27 cellular contexts compared by ENCODE assay signal in genomic region chr9:115686069-115686468, GRCh38.
"Had no signal": no experiment of that assay in that cellular context is flagged by ENCODE, and none has a peak within 500 bp of the region (broad histone marks: within the 10 kb centered on the region; RNA-seq: fewer than 3 reads in every experiment).

No MANE protein-coding gene starts in this region.

- H3K4me1 ChIP-seq: stomach, suprapubic skin, testis, thyroid gland, tibial nerve, transverse colon, upper lobe of left lung, upper lobe of right lung, uterus, vagina had no signal

- H3K36me3 ChIP-seq: stomach, suprapubic skin, thoracic aorta, thyroid gland, tibial artery, tibial nerve, transverse colon, upper lobe of left lung, upper lobe of right lung, uterus, vagina had no signal

- H3K4me3 ChIP-seq: stomach, suprapubic skin, testis, thoracic aorta, thyroid gland, tibial artery, tibial nerve, transverse colon, upper lobe of left lung, upper lobe of right lung, uterus, vagina had no signal

- FAIRE-seq: urothelium cell line had no signal

- ATAC-seq: stimulated activated effector memory CD8-positive, alpha-beta T cell treated with anti-CD3 and anti-CD28 coated beads, Interleukin-12 subunit alpha, Interleukin-12 subunit beta, amount 100 ng/mL, for 72 hours; stimulated activated memory B cell treated with anti-CD40 and anti-IgM and Interleukin-4, amounts not matched to agents 10 μg/mL and 1 μg/mL and 100 μg/mL, for 72 hours; stimulated activated naive B cell treated with anti-CD40 and anti-IgM and Interleukin-4, amounts not matched to agents 10 μg/mL and 1 μg/mL and 100 μg/mL, for 72 hours; stimulated activated naive CD8-positive, alpha-beta T cell treated with anti-CD3 and anti-CD28 coated beads, Interleukin-15, amount 100 ng/mL, for 72 hours; stimulated activated naive CD8-positive, alpha-beta T cell treated with anti-CD3 and anti-CD28 coated beads, Interleukin-15, Interleukin-2, amounts not matched to agents 100 U/mL and 50 U/mL, for 24 hours; upper lobe of right lung had no signal

- H3K9me3 ChIP-seq: stomach, suprapubic skin, testis, thoracic aorta, thyroid gland, tibial artery, transverse colon, upper lobe of left lung, upper lobe of right lung, uterus, vagina had no signal

- DNase-seq: stimulated activated CD4-positive, alpha-beta T cell treated with anti-CD3 and anti-CD28 coated beads, Interleukin-2, amount 100 ng/mL, for 48 hours; stimulated activated CD4-positive, alpha-beta T cell treated with anti-CD3 and anti-CD28 coated beads, Interleukin-4, amount 100 ng/mL, for 1 hour; stimulated activated CD4-positive, alpha-beta T cell treated with anti-CD3 and anti-CD28 coated beads, Interleukin-4, amount 100 ng/mL, for 24 hours; stimulated activated CD4-positive, alpha-beta T cell treated with anti-CD3 and anti-CD28 coated beads, Interleukin-4, amount 100 ng/mL, for 4 hours; stimulated activated CD8-positive, alpha-beta memory T cell treated with anti-CD3 and anti-CD28 coated beads, Interleukin-4, amount 100 ng/mL, for 48 hours; stimulated activated naive B cell treated with anti-CD40 and anti-IgM and Interleukin-4, amounts not matched to agents 10 μg/mL and 1 μg/mL and 100 μg/mL, for 72 hours; stimulated activated naive CD4-positive, alpha-beta T cell; stimulated activated naive CD4-positive, alpha-beta T cell treated with Interleukin-2 at 50 U/mL for 16 hours; stimulated activated naive CD8-positive, alpha-beta T cell treated with anti-CD3 and anti-CD28 coated beads, Interleukin-15, amount 100 ng/mL, for 72 hours; stimulated activated naive CD8-positive, alpha-beta T cell treated with anti-CD3 and anti-CD28 coated beads, Interleukin-15, Interleukin-2, amounts not matched to agents 100 U/mL and 50 U/mL, for 24 hours; stomach; substantia nigra; testis; thyroid gland; tibial artery; transverse colon; trophoblast cell; upper lobe of left lung; upper lobe of right lung; uterus had no signal

- H3K27ac ChIP-seq: stomach, suprapubic skin, testis, thoracic aorta, thyroid gland, tibial artery, tibial nerve, transverse colon, upper lobe of left lung, upper lobe of right lung, uterus, vagina had no signal

- H3K27me3 ChIP-seq: stomach, suprapubic skin, testis, thyroid gland, tibial artery, tibial nerve, transverse colon, upper lobe of left lung, upper lobe of right lung, uterus, vagina had no signal
